ENCODE assay signal across 11 cellular contexts in genomic region chr2:155852156-155852555, GRCh38.
"Had no signal": no experiment of that assay in that cellular context is flagged by ENCODE, and none has a peak within 500 bp of the region (broad histone marks: within the 10 kb centered on the region; RNA-seq: fewer than 3 reads in every experiment).

No MANE protein-coding gene starts in this region.

- H3K9me3 ChIP-seq: HAP-1 had no signal

- H3K4me3 Mint-ChIP-seq: GM23338, H9, HFFc6 had no signal

- H3K4me3 ChIP-seq: GM23248, GM23338, HAP-1 had no signal

- DNase-seq: GM23248, GOT3, H7, H9, HCEC 1CT, HFFc6 had no signal

- H3K27ac Mint-ChIP-seq: GM23338, H9, HFFc6 had no signal

- H3K4me2 ChIP-seq: GM23338 had no signal

- H3K36me3 ChIP-seq: HAP-1 had no signal

- H2AFZ ChIP-seq: GM23248, GM23338 had no signal

- H3K9ac ChIP-seq: GM23248 had no signal

- H3K9me3 Mint-ChIP-seq: GM23338, H9 had no signal

- H3K4me1 ChIP-seq: HAP-1 had no signal

- ATAC-seq: GM23338, HCT116 had no signal

- H3K27ac ChIP-seq: GM23248 had no signal

- FAIRE-seq: H1, H54 had no signal
